In genomic region chr5:37840036-37840909, GRCh38 we compare ENCODE assay signal across 8 cellular contexts. TPM values are rescaled to one million over a fixed set of nuclear protein-coding genes. Genes with fewer than 3 reads are reported as not detected.
DNase-seq lines count a peak whose midpoint lies in the region; ATAC-seq and TF ChIP-seq lines count a peak whose summit lies in the region.

Gene GDNF, minus strand, starts transcription at chr5:37840041. Its CDS starts 5,245 bp downstream, at chr5:37834796.

- no peak for TF ChIP-seq CTCF in foreskin fibroblast (IDR thresholded peaks at IDR 0.05; ENCODE audit: low read depth, low read length)

- H3K27ac Mint-ChIP-seq in activated naive CD8-positive, alpha-beta T cell: no peak within 1 kb of the TSS
- H3K27ac Mint-ChIP-seq in activated naive CD8-positive, alpha-beta T cell treated with anti-CD3 and anti-CD28 coated beads for 36 hours: no peak within 1 kb of the TSS

- H3K27ac ChIP-seq in SK-N-MC: no peak within 1 kb of the TSS

- peak within 1 kb of the TSS; percentile 32 for H3K4me3 Mint-ChIP-seq in activated naive CD8-positive, alpha-beta T cell
- no peak within 1 kb of the TSS for H3K4me3 Mint-ChIP-seq in activated naive CD8-positive, alpha-beta T cell treated with anti-CD3 and anti-CD28 coated beads for 36 hours

- H3K36me3 Mint-ChIP-seq in activated naive CD8-positive, alpha-beta T cell: no peaks in the 10 kb centered on the region
- no peaks in the 10 kb centered on the region for H3K36me3 Mint-ChIP-seq in activated naive CD8-positive, alpha-beta T cell treated with anti-CD3 and anti-CD28 coated beads for 36 hours

- peaks cover 32% of the 10 kb centered on the region for H3K4me1 Mint-ChIP-seq in activated naive CD8-positive, alpha-beta T cell (ENCODE audit: low read depth)
- H3K4me1 Mint-ChIP-seq in activated naive CD8-positive, alpha-beta T cell treated with anti-CD3 and anti-CD28 coated beads for 36 hours: peaks cover 19% of the 10 kb centered on the region

- H3K4me3 ChIP-seq in SK-N-MC (peak within 1 kb of the TSS; percentile 77), foreskin fibroblast (ENCODE audit: low read depth in 1 of 2, low read length in 2 of 2) (peak within 1 kb of the TSS; percentile 47 to 86)

- H3K9me3 ChIP-seq in SK-N-MC (ENCODE audit: low read depth, low read length): no peaks in the 10 kb centered on the region

- DNase-seq in activated naive CD8-positive, alpha-beta T cell treated with anti-CD3 and anti-CD28 coated beads for 36 hours: no peak
- DNase-seq in SK-N-MC (ENCODE audit: low read depth, low spot score) (no peak), foreskin fibroblast (peak; percentile 56 to 86), nucleus accumbens (lab: John Stamatoyannopoulos, UW) (peak in 35 of 56 donors; percentile 10 to 77 (median 52)), NCI-H1048 (lab: John Stamatoyannopoulos, UW) (no peak)

- no peaks in the 10 kb centered on the region for H3K36me3 ChIP-seq in SK-N-MC (ENCODE audit: insufficient read depth, low read length)

- no peaks in the 10 kb centered on the region for H3K9me3 Mint-ChIP-seq in activated naive CD8-positive, alpha-beta T cell (ENCODE audit: low read depth)
- H3K9me3 Mint-ChIP-seq in activated naive CD8-positive, alpha-beta T cell treated with anti-CD3 and anti-CD28 coated beads for 36 hours: no peaks in the 10 kb centered on the region

- no peak for ATAC-seq in activated CD4-positive, CD25-positive, alpha-beta regulatory T cell treated with anti-CD3 and anti-CD28 coated beads, Interleukin-2, amount 50 U/mL, for 24 hours
- ATAC-seq in HG03159 (IDR thresholded peaks at IDR 0.05; ENCODE audit: unreplicated experiment): no peak

- peak within 1 kb of the TSS; percentile 72 for H3K9ac ChIP-seq in SK-N-MC (ENCODE audit: insufficient read length)

- peaks cover 45% of the 10 kb centered on the region for H3K27me3 Mint-ChIP-seq in activated naive CD8-positive, alpha-beta T cell
- peaks cover 91% of the 10 kb centered on the region for H3K27me3 Mint-ChIP-seq in activated naive CD8-positive, alpha-beta T cell treated with anti-CD3 and anti-CD28 coated beads for 36 hours

RNA-seq across cellular contexts. Expression of gene GDNF, which starts in this region (rescaled TPM):
- total RNA-seq in activated naive CD8-positive, alpha-beta T cell treated with anti-CD3 and anti-CD28 coated beads for 36 hours: not detected

Comparison
In these comparisons a context has a peak if more than half of its experiments do, and no peak if none do; other contexts are left out.
1. DNase-seq: peak in foreskin fibroblast (2 of 2) and nucleus accumbens (35 of 56); none in activated naive CD8-positive, alpha-beta T cell treated with anti-CD3 and anti-CD28 coated beads for 36 hours (single experiment), SK-N-MC (single experiment) and NCI-H1048 (single experiment).